ENCODE assay signal across 8 cellular contexts in genomic region chr22:29837780-29838598, GRCh38. TPM values are rescaled to one million over a fixed set of nuclear protein-coding genes. Genes with fewer than 3 reads are reported as not detected.
DNase-seq lines count a peak whose midpoint lies in the region; ATAC-seq and TF ChIP-seq lines count a peak whose summit lies in the region.

Gene ASCC2, minus strand, starts transcription at chr22:29838274. Its CDS starts 5,949 bp downstream, at chr22:29832325.

- no peaks in the 10 kb centered on the region for H3K27me3 ChIP-seq in cardiac muscle cell
- H3K27me3 ChIP-seq in parathyroid adenoma (ENCODE audit: control insufficient read depth, insufficient read depth, low read length), result no peaks in the 10 kb centered on the region
- no peaks in the 10 kb centered on the region for H3K27me3 ChIP-seq in tibial nerve

- H3K27ac ChIP-seq in adipose tissue (ENCODE audit: low read depth, low read length) (no peak within 1 kb of the TSS), cardiac muscle cell (peak within 1 kb of the TSS; percentile 7), parathyroid adenoma (peak within 1 kb of the TSS; percentile 83), tibial nerve (peak within 1 kb of the TSS; percentile 56 to 83 (median 76))

- peak; percentile 98 for ATAC-seq in HG02798 (IDR thresholded peaks at IDR 0.05; ENCODE audit: poor library complexity, unreplicated experiment)

- H3K9me3 ChIP-seq in cardiac muscle cell (ENCODE audit: low read depth) (no peaks in the 10 kb centered on the region), parathyroid adenoma (ENCODE audit: control insufficient read depth, low read length) (no peaks in the 10 kb centered on the region), tibial nerve (no peaks in the 10 kb centered on the region)

- DNase-seq in NCI-H1436 (lab: John Stamatoyannopoulos, UW) (peak; percentile 98), T follicular helper cell (ENCODE audit: low read depth) (peak; percentile 98), cardiac muscle cell (ENCODE audit: low read depth in 1 of 2, low spot score in 1 of 2) (peak; percentile 97 to 99), tibial nerve (ENCODE audit: low spot score in 2 of 2) (peak; percentile 98 to 99)

- H2AFZ ChIP-seq in parathyroid adenoma, result peak within 1 kb of the TSS; percentile 97

- TF ChIP-seq POLR2A in tibial nerve (IDR thresholded peaks at IDR 0.05), result peak in 1 of 2 donors; percentile 56

- H3K4me3 ChIP-seq in GM12875 (ENCODE audit: low read depth, low read length) (peak within 1 kb of the TSS; percentile 88), cardiac muscle cell (peak within 1 kb of the TSS; percentile 77), parathyroid adenoma (ENCODE audit: low read depth, low read length) (peak within 1 kb of the TSS; percentile 87), tibial nerve (peak within 1 kb of the TSS; percentile 87 to 97 (median 92))

- TF ChIP-seq CTCF in GM12875 (IDR thresholded peaks at IDR 0.05; ENCODE audit: borderline replicate concordance, insufficient read depth, low read depth, low read length), result no peak
- TF ChIP-seq CTCF in cardiac muscle cell (IDR thresholded peaks at IDR 0.05; ENCODE audit: low read depth, low read length), result no peak
- TF ChIP-seq CTCF in parathyroid adenoma (IDR thresholded peaks at IDR 0.05), result no peak
- peak in 1 of 5 experiments; percentile 28 for TF ChIP-seq CTCF in tibial nerve (IDR thresholded peaks at IDR 0.05)

- H3K4me1 ChIP-seq in cardiac muscle cell (ENCODE audit: low read depth) (peaks cover 18% of the 10 kb centered on the region), parathyroid adenoma (peaks cover 4% of the 10 kb centered on the region), tibial nerve (peaks cover 0 to 32% (median 11%) of the 10 kb centered on the region in 4 donors)

- TF ChIP-seq EP300 in tibial nerve (IDR thresholded peaks at IDR 0.05), result peak; percentile 72 to 84

- H3K79me2 ChIP-seq in parathyroid adenoma, result no peaks in the 10 kb centered on the region

- H3K9ac ChIP-seq in parathyroid adenoma, result peak within 1 kb of the TSS; percentile 67

- WGBS in adipose tissue, 3 donors, result 0 to 1% (median 1%) methylated on average over 41 to 53 of the region's 53 CpGs
- 0 to 1% methylated on average over 35 to 47 of the region's 53 CpGs for WGBS in tibial nerve, 2 donors

- peak within 1 kb of the TSS; percentile 66 for H3K4me2 ChIP-seq in parathyroid adenoma (ENCODE audit: low read length)

- no peaks in the 10 kb centered on the region for H3K36me3 ChIP-seq in cardiac muscle cell
- no peaks in the 10 kb centered on the region for H3K36me3 ChIP-seq in parathyroid adenoma (ENCODE audit: control insufficient read depth, insufficient read depth, low read length)
- peaks cover 0 to 24% (median 0%) of the 10 kb centered on the region in 3 donors for H3K36me3 ChIP-seq in tibial nerve

RNA-seq across cellular contexts. Expression of gene ASCC2, which starts in this region (rescaled TPM):
- 10 to 100 TPM; 32.2 to 52.9 (median 39.6) TPM for polyA plus RNA-seq in adipose tissue
- 23.0 and 26.0 TPM in 2 replicates for total RNA-seq in cardiac muscle cell
- 42.8 and 49.7 TPM in 2 replicates for polyA plus RNA-seq in cardiac muscle cell
- total RNA-seq in tibial nerve, result 10 to 100 TPM; 30.4 to 45.3 (median 40.9) TPM
